15 cellular contexts compared by ENCODE assay signal in genomic region chr14:68943107-68943506, GRCh38. TPM values are rescaled to one million over a fixed set of nuclear protein-coding genes. Genes with fewer than 3 reads are reported as not detected.
DNase-seq lines count a peak whose midpoint lies in the region; ATAC-seq, FAIRE-seq and TF ChIP-seq lines count a peak whose summit lies in the region.
"Had no signal": no experiment of that assay in that cellular context is flagged by ENCODE, and none has a peak within 500 bp of the region (broad histone marks: within the 10 kb centered on the region; RNA-seq: fewer than 3 reads in every experiment).

No MANE protein-coding gene starts in this region.

- CTCF ChIA-PET in CD4-positive, alpha-beta T cell (lab: Charles Lee): no interaction called here
- CTCF ChIA-PET in WTC11 (lab: Charles Lee): interaction anchor here (1.3 to 1.7 kb wide), 5 partner anchors 9 to 158 kb away, joined by 3 to 8 read pairs (median 7); no protein-coding TSS in a partner anchor

- peak overlapping the region; percentile 15 for H3K4me3 Mint-ChIP-seq in CD4-positive, alpha-beta T cell
- no peak overlapping the region for H3K4me3 Mint-ChIP-seq in WTC11
- no peak overlapping the region for H3K4me3 Mint-ChIP-seq in activated T-helper 17 cell treated with anti-CD3 and anti-CD28 coated beads, Interleukin-2, amount 50 U/mL, for 72 hours
- H3K4me3 Mint-ChIP-seq: immature natural killer cell; T-helper 2 cell treated with Interferon-gamma antibody and Interleukin-4, amounts not matched to agents 5 μg/mL and 100 μg/mL, for 36 hours had no signal

- dilution Hi-C loops in keratinocyte (cut with MboI; ENCODE audit: extremely low pct_ligation_motif_present, low sequenced_read_pairs): no loop called here

- FAIRE-seq in keratinocyte (lab: Jason Lieb, UNC): no peak
- FAIRE-seq: colon had no signal

- TF ChIP-seq CTCF in CD4-positive, alpha-beta T cell (IDR thresholded peaks at IDR 0.05): no peak
- TF ChIP-seq CTCF in WTC11 (IDR thresholded peaks at IDR 0.05): no peak
- no peak for TF ChIP-seq CTCF in keratinocyte (optimal IDR thresholded peaks at IDR 0.05 in 1 of 3, IDR thresholded peaks at IDR 0.05 in 1 of 3, conservative IDR thresholded peaks at IDR 0.05 in 1 of 3; ENCODE audit: extremely low read depth in 1 of 3, insufficient read depth in 2 of 3, low read length in 3 of 3)

- H3K4me1 ChIP-seq in keratinocyte (ENCODE audit: control insufficient read depth, extremely low read depth, insufficient read depth, low read length) (peaks cover 100% of the 10 kb centered on the region), rectal smooth muscle tissue (ENCODE audit: control insufficient read depth, insufficient read depth, low read length) (peaks cover 95% of the 10 kb centered on the region)

- peaks cover 21% of the 10 kb centered on the region for H3K36me3 Mint-ChIP-seq in CD4-positive, alpha-beta T cell (ENCODE audit: low read depth)
- H3K36me3 Mint-ChIP-seq in WTC11: no peaks in the 10 kb centered on the region
- no peaks in the 10 kb centered on the region for H3K36me3 Mint-ChIP-seq in activated T-helper 17 cell treated with anti-CD3 and anti-CD28 coated beads, Interleukin-2, amount 50 U/mL, for 72 hours (ENCODE audit: low read depth)

- peaks cover 90% of the 10 kb centered on the region for H3K4me1 Mint-ChIP-seq in CD4-positive, alpha-beta T cell (ENCODE audit: low read depth)
- H3K4me1 Mint-ChIP-seq in WTC11: peaks cover 90% of the 10 kb centered on the region
- peaks cover 15% of the 10 kb centered on the region for H3K4me1 Mint-ChIP-seq in activated T-helper 17 cell treated with anti-CD3 and anti-CD28 coated beads, Interleukin-2, amount 50 U/mL, for 72 hours
- H3K4me1 Mint-ChIP-seq: immature natural killer cell had no signal

- H3K9me3 Mint-ChIP-seq in CD4-positive, alpha-beta T cell: no peaks in the 10 kb centered on the region
- no peaks in the 10 kb centered on the region for H3K9me3 Mint-ChIP-seq in WTC11
- no peaks in the 10 kb centered on the region for H3K9me3 Mint-ChIP-seq in activated T-helper 17 cell treated with anti-CD3 and anti-CD28 coated beads, Interleukin-2, amount 50 U/mL, for 72 hours
- H3K9me3 Mint-ChIP-seq: immature natural killer cell; T-helper 2 cell treated with Interferon-gamma antibody and Interleukin-4, amounts not matched to agents 5 μg/mL and 100 μg/mL, for 36 hours had no signal

- H3K79me2 ChIP-seq in keratinocyte (ENCODE audit: control insufficient read depth, insufficient read depth, low read length): peaks cover 98% of the 10 kb centered on the region

- peak overlapping the region; percentile 61 for H3K27ac Mint-ChIP-seq in CD4-positive, alpha-beta T cell
- H3K27ac Mint-ChIP-seq in WTC11: peak overlapping the region; percentile 36
- no peak overlapping the region for H3K27ac Mint-ChIP-seq in activated T-helper 17 cell treated with anti-CD3 and anti-CD28 coated beads, Interleukin-2, amount 50 U/mL, for 72 hours
- H3K27ac Mint-ChIP-seq: immature natural killer cell; T-helper 2 cell treated with Interferon-gamma antibody and Interleukin-4, amounts not matched to agents 5 μg/mL and 100 μg/mL, for 36 hours had no signal

- H3K27me3 Mint-ChIP-seq in CD4-positive, alpha-beta T cell: no peaks in the 10 kb centered on the region
- no peaks in the 10 kb centered on the region for H3K27me3 Mint-ChIP-seq in WTC11 (ENCODE audit: low read depth)
- no peaks in the 10 kb centered on the region for H3K27me3 Mint-ChIP-seq in activated T-helper 17 cell treated with anti-CD3 and anti-CD28 coated beads, Interleukin-2, amount 50 U/mL, for 72 hours

- H3K9me3 ChIP-seq in CD4-positive, alpha-beta T cell (ENCODE audit: control insufficient read depth, low read length): no peaks in the 10 kb centered on the region
- H3K9me3 ChIP-seq in keratinocyte (ENCODE audit: control insufficient read depth, low read depth, low read length): no peaks in the 10 kb centered on the region

- no peaks in the 10 kb centered on the region for H3K27me3 ChIP-seq in CD4-positive, alpha-beta T cell (ENCODE audit: control insufficient read depth, insufficient read depth, low read length)
- H3K27me3 ChIP-seq in keratinocyte (ENCODE audit: control insufficient read depth, extremely low read depth, insufficient read depth, low read length) (no peaks in the 10 kb centered on the region), rectal smooth muscle tissue (ENCODE audit: control insufficient read depth, insufficient read depth, low read length) (no peaks in the 10 kb centered on the region)

- intact Hi-C loops in CD4-positive, alpha-beta T cell (cut with DNase I, micrococcal nuclease): no loop called here

- peaks cover 37% of the 10 kb centered on the region for H4K20me1 ChIP-seq in keratinocyte (ENCODE audit: control insufficient read depth, extremely low read depth, insufficient read depth, low read length)

- POLR2A ChIA-PET in CD4-positive, alpha-beta T cell (lab: Charles Lee): interaction anchor here (0.9 kb wide), 1 partner anchor 35 kb away, joined by 4 read pairs; no protein-coding TSS in a partner anchor
- POLR2A ChIA-PET in WTC11 (lab: Charles Lee): interaction anchor here (1.3 kb wide), 1 partner anchor 37 kb away, joined by 6 read pairs; no protein-coding TSS in a partner anchor

- no peak overlapping the region for H3K9ac ChIP-seq in keratinocyte (ENCODE audit: control insufficient read depth, extremely low read depth, insufficient read depth, low read length)
- no peak overlapping the region for H3K9ac ChIP-seq in rectal smooth muscle tissue (ENCODE audit: low read length)

- DNase-seq in CD4-positive, alpha-beta T cell: no peak
- no peak for DNase-seq in WTC11 (ENCODE audit: low spot score)
- DNase-seq in keratinocyte (ENCODE audit: low read depth, low spot score): no peak
- DNase-seq in NCI-H82 (lab: John Stamatoyannopoulos, UW): no peak
- no peak for DNase-seq in NK-92 (lab: John Stamatoyannopoulos, UW; ENCODE audit: unreplicated experiment)
- DNase-seq: activated CD4-positive, alpha-beta T cell treated with anti-CD3 and anti-CD28 coated beads, Interleukin-2, amount 50 U/mL, for 48 hours; activated effector memory CD4-positive, alpha-beta T cell treated with anti-CD3 and anti-CD28 coated beads, Interleukin-2, amount 50 U/mL, for 16 hours; immature natural killer cell; Karpas-422; NCI-H2107 had no signal

- H3K27ac ChIP-seq in CD4-positive, alpha-beta T cell (ENCODE audit: low read depth, low read length): no peak overlapping the region
- peak overlapping the region; percentile 36 for H3K27ac ChIP-seq in keratinocyte (ENCODE audit: control insufficient read depth, insufficient read depth, low read length)
- peak overlapping the region; percentile 97 for H3K27ac ChIP-seq in rectal smooth muscle tissue (ENCODE audit: low read depth, low read length)

- H3K9me1 ChIP-seq in keratinocyte (ENCODE audit: control insufficient read depth, extremely low read depth, insufficient read depth, low read length): peaks cover 22% of the 10 kb centered on the region

- H3K4me3 ChIP-seq in keratinocyte (ENCODE audit: control insufficient read depth in 2 of 3, extremely low read depth in 1 of 3, insufficient read depth in 2 of 3, low read depth in 1 of 3, low read length in 3 of 3) (no peak overlapping the region), rectal smooth muscle tissue (ENCODE audit: low read length) (no peak overlapping the region)

- H3K4me2 ChIP-seq in keratinocyte (ENCODE audit: control insufficient read depth, extremely low read depth, insufficient read depth, low read depth, low read length): peak overlapping the region; percentile 82

- H2AFZ ChIP-seq in keratinocyte (ENCODE audit: control insufficient read depth, low read length): no peak overlapping the region

- no peak for ATAC-seq in CD4-positive, alpha-beta T cell (ENCODE audit: poor library complexity)
- ATAC-seq in WTC11 (no peak), HG02588 (IDR thresholded peaks at IDR 0.05; ENCODE audit: unreplicated experiment) (no peak)
- no peak for ATAC-seq in activated T-helper 17 cell treated with anti-CD3 and anti-CD28 coated beads, Interleukin-2, amount 50 U/mL, for 72 hours (replicated peaks)

- peaks cover 10 to 56% of the 10 kb centered on the region in 2 experiments for H3K36me3 ChIP-seq in keratinocyte (ENCODE audit: control insufficient read depth in 2 of 2, extremely low read depth in 1 of 2, insufficient read depth in 2 of 2, low read length in 2 of 2)
- H3K36me3 ChIP-seq in rectal smooth muscle tissue (ENCODE audit: control insufficient read depth, insufficient read depth, low read length): no peaks in the 10 kb centered on the region

TF ChIP-seq in WTC11, 78 proteins besides CTCF, POLR2A, EP300 and RAD21 (continues in another document):
- TF ChIP-seq, protein P1, sequence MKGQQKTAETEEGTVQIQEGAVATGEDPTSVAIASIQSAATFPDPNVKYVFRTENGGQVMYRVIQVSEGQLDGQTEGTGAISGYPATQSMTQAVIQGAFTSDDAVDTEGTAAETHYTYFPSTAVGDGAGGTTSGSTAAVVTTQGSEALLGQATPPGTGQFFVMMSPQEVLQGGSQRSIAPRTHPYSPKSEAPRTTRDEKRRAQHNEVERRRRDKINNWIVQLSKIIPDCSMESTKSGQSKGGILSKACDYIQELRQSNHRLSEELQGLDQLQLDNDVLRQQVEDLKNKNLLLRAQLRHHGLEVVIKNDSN (CRISPR knock-in tag; IDR thresholded peaks at IDR 0.05): no peak
- TF ChIP-seq MYBL2 (CRISPR knock-in tag; IDR thresholded peaks at IDR 0.05): no peak
- no peak for TF ChIP-seq ATF2 (CRISPR knock-in tag; IDR thresholded peaks at IDR 0.05; ENCODE audit: borderline replicate concordance, low read depth)
- TF ChIP-seq ZNF416 (CRISPR knock-in tag; IDR thresholded peaks at IDR 0.05): no peak

RNA-seq across cellular contexts. Expression of gene ACTN1, which starts 36.0 kb away (rescaled TPM):
- total RNA-seq in CD4-positive, alpha-beta T cell: 100 to 1,000 TPM; 128 to 143 TPM
- 196 to 198 TPM (median 197 TPM) in 3 replicates for total RNA-seq in WTC11 (2021)
- 394 to 1,027 TPM (median 558 TPM) in 3 replicates for polyA plus RNA-seq in keratinocyte
- polyA plus RNA-seq in keratinocyte (2011; ENCODE audit: low read depth): 195 TPM
- polyA plus RNA-seq in keratinocyte (2011; cell fraction: cytosol; rRNA removed): 508 and 647 TPM in 2 replicates
- 807 and 940 TPM in 2 replicates for polyA plus RNA-seq in keratinocyte (2011; cell fraction: nucleus; rRNA removed)
- 200 and 858 TPM in 2 replicates for polyA plus RNA-seq in keratinocyte (2012; ENCODE audit: low replicate concordance)
- polyA minus RNA-seq in keratinocyte: 613 to 2,215 TPM (median 836 TPM) in 3 replicates
- polyA minus RNA-seq in keratinocyte (2011; cell fraction: cytosol; rRNA and poly(A)+ RNA removed): 1,064 TPM
- polyA minus RNA-seq in keratinocyte (2011; cell fraction: nucleus; rRNA and poly(A)+ RNA removed): 724 and 945 TPM in 2 replicates
- total RNA-seq in activated T-helper 17 cell treated with anti-CD3 and anti-CD28 coated beads, Interleukin-2, amount 50 U/mL, for 72 hours: 10 to 100 TPM; 38.3 to 54.1 TPM
